12 cellular contexts compared by ENCODE assay signal in genomic region chr4:89765966-89766365, GRCh38.
A peak's percentile ranks its signal among the peaks of the same experiment; 100 is the strongest.
DNase-seq lines count a peak whose midpoint lies in the region; ATAC-seq and TF ChIP-seq lines count a peak whose summit lies in the region.
"Had no signal": no experiment of that assay in that cellular context is flagged by ENCODE, and none has a peak within 500 bp of the region (broad histone marks: within the 10 kb centered on the region; RNA-seq: fewer than 3 reads in every experiment).

No MANE protein-coding gene starts in this region.

- no peaks in the 10 kb centered on the region for H3K27me3 ChIP-seq in uterus

- H3K4me1 ChIP-seq in uterus, result peaks cover 0 to 7% of the 10 kb centered on the region in 2 donors
- H3K4me1 ChIP-seq: parathyroid adenoma had no signal

- H3K27me3 Mint-ChIP-seq in activated T-cell treated with anti-CD3 and anti-CD28 coated beads, Interleukin-2, amount 50 U/mL, for 4 hours (ENCODE audit: low read depth), result no peaks in the 10 kb centered on the region

- H3K9me3 ChIP-seq in uterus, result no peaks in the 10 kb centered on the region

- TF ChIP-seq CTCF in uterus (IDR thresholded peaks at IDR 0.05), result no peak

- no peak overlapping the region for H3K4me3 ChIP-seq in uterus

- no peak overlapping the region for H3K4me3 Mint-ChIP-seq in activated T-cell treated with anti-CD3 and anti-CD28 coated beads, Interleukin-2, amount 50 U/mL, for 4 hours
- H3K4me3 Mint-ChIP-seq: activated T-helper 17 cell treated with anti-CD3 and anti-CD28 coated beads, Interleukin-2, amount 50 U/mL, for 72 hours had no signal

- DNase-seq in Right ventricle myocardium inferior (ENCODE audit: missing footprints) (no peak), cardiac septum (ENCODE audit: low spot score) (no peak), caudate nucleus (lab: John Stamatoyannopoulos, UW) (peak in 2 of 61 donors; percentile 2 to 92), iris pigment epithelial cell (ENCODE audit: low read depth) (peak; percentile 89), uterus (peak in 1 of 2 donors; percentile 22), NCI-H2029 (lab: John Stamatoyannopoulos, UW) (no peak)
- DNase-seq in activated T-cell treated with anti-CD3 and anti-CD28 coated beads, Interleukin-2, amount 50 U/mL, for 4 hours, result no peak
- DNase-seq: AML-193 had no signal

- no peaks in the 10 kb centered on the region for H3K4me1 Mint-ChIP-seq in activated T-cell treated with anti-CD3 and anti-CD28 coated beads, Interleukin-2, amount 50 U/mL, for 4 hours (ENCODE audit: low read depth)
- H3K4me1 Mint-ChIP-seq: activated T-helper 17 cell treated with anti-CD3 and anti-CD28 coated beads, Interleukin-2, amount 50 U/mL, for 72 hours had no signal

- no peak for TF ChIP-seq POLR2A in uterus (IDR thresholded peaks at IDR 0.05)

- peak; percentile 80 for ATAC-seq in Right ventricle myocardium inferior
- no peak for ATAC-seq in activated T-cell treated with anti-CD3 and anti-CD28 coated beads, Interleukin-2, amount 50 U/mL, for 4 hours
- ATAC-seq in HG02763 (IDR thresholded peaks at IDR 0.05; ENCODE audit: unreplicated experiment), result no peak
- ATAC-seq: activated T-helper 17 cell treated with anti-CD3 and anti-CD28 coated beads, Interleukin-2, amount 50 U/mL, for 72 hours had no signal

- no peaks in the 10 kb centered on the region for H3K36me3 Mint-ChIP-seq in activated T-cell treated with anti-CD3 and anti-CD28 coated beads, Interleukin-2, amount 50 U/mL, for 4 hours (ENCODE audit: insufficient read depth)

- no peaks in the 10 kb centered on the region for H3K36me3 ChIP-seq in uterus

- H3K27ac ChIP-seq in caudate nucleus (ENCODE audit: low read depth, low read length), result peak overlapping the region; percentile 81
- peak overlapping the region; percentile 14 to 66 for H3K27ac ChIP-seq in uterus
- H3K27ac ChIP-seq: HL-60, parathyroid adenoma had no signal

- intact Hi-C loops in Right ventricle myocardium inferior (cut with DNase I), result no loop called here
- intact Hi-C loops in cardiac septum (cut with DNase I), result no loop called here
- intact Hi-C loops in uterus (cut with DNase I; ENCODE audit: low total_unique reads), result no loop called here

- H3K9me3 Mint-ChIP-seq in activated T-cell treated with anti-CD3 and anti-CD28 coated beads, Interleukin-2, amount 50 U/mL, for 4 hours, result no peaks in the 10 kb centered on the region
- H3K9me3 Mint-ChIP-seq: activated T-helper 17 cell treated with anti-CD3 and anti-CD28 coated beads, Interleukin-2, amount 50 U/mL, for 72 hours had no signal
